In genomic region chr6:160986831-160987230, GRCh38 we compare ENCODE assay signal across 16 cellular contexts. TPM values are rescaled to one million over a fixed set of nuclear protein-coding genes. Genes with fewer than 3 reads are reported as not detected.
DNase-seq lines count a peak whose midpoint lies in the region; TF ChIP-seq lines count a peak whose summit lies in the region.
"Had no signal": no experiment of that assay in that cellular context is flagged by ENCODE, and none has a peak within 500 bp of the region (broad histone marks: within the 10 kb centered on the region; RNA-seq: fewer than 3 reads in every experiment).

No MANE protein-coding gene starts in this region.

- TF ChIP-seq CTCF in esophagus muscularis mucosa (IDR thresholded peaks at IDR 0.05): no peak
- TF ChIP-seq CTCF in tibial nerve (IDR thresholded peaks at IDR 0.05): no peak

- TF ChIP-seq POLR2A in esophagus muscularis mucosa (IDR thresholded peaks at IDR 0.05; ENCODE audit: low read depth) (no peak), tibial nerve (IDR thresholded peaks at IDR 0.05) (no peak)

- H3K4me1 ChIP-seq in esophagus muscularis mucosa (peaks cover 0 to 6% (median 2%) of the 10 kb centered on the region in 4 donors), tibial nerve (peaks cover 0 to 5% (median 0%) of the 10 kb centered on the region in 4 donors)

- POLR2A ChIA-PET in HEK293T (lab: Yijun Ruan, JAX): no interaction called here

- H3K4me3 ChIP-seq in esophagus muscularis mucosa: no peak overlapping the region
- no peak overlapping the region for H3K4me3 ChIP-seq in tibial nerve
- H3K4me3 ChIP-seq: PC-9 had no signal

- WGBS in esophagus muscularis mucosa: 78% methylated on average over 3 of the region's 3 CpGs
- WGBS in tibial nerve, 2 donors: 79 to 83% methylated on average over 3 of the region's 3 CpGs

- TF ChIP-seq EP300 in esophagus muscularis mucosa (IDR thresholded peaks at IDR 0.05) (no peak), tibial nerve (IDR thresholded peaks at IDR 0.05) (no peak)

- DNase-seq in CD1c-positive myeloid dendritic cell (ENCODE audit: extremely low spot score): peak; percentile 92
- peak; percentile 15 to 19 for DNase-seq in Kasumi-1 (lab: John Stamatoyannopoulos, UW)
- peak; percentile 34 for DNase-seq in SIG-M5 (lab: John Stamatoyannopoulos, UW)
- peak; percentile 42 for DNase-seq in esophagus muscularis mucosa (ENCODE audit: extremely low spot score)
- no peak for DNase-seq in HEK293T (ENCODE audit: extremely low spot score)
- DNase-seq in tibial nerve (ENCODE audit: low spot score in 2 of 2): no peak
- no peak for DNase-seq in NAMALWA (ENCODE audit: low spot score)
- DNase-seq: COR-L47, EL, H7, IMR-90, NCI-H1092, NCI-H345, NCI-H526 treated with DMSO at 0.1 percent for 48 hours, PC-9, T-helper 1 cell had no signal

- H3K27me3 ChIP-seq in esophagus muscularis mucosa (peaks cover 0 to 6% (median 0%) of the 10 kb centered on the region in 4 donors), tibial nerve (no peaks in the 10 kb centered on the region)

- H3K36me3 ChIP-seq in esophagus muscularis mucosa: no peaks in the 10 kb centered on the region
- H3K36me3 ChIP-seq in tibial nerve: no peaks in the 10 kb centered on the region

- CTCF ChIA-PET in HEK293T (lab: Yijun Ruan, JAX): no interaction called here

- H3K9me3 ChIP-seq in esophagus muscularis mucosa: no peaks in the 10 kb centered on the region
- peaks cover 0 to 4% (median 0%) of the 10 kb centered on the region in 4 donors for H3K9me3 ChIP-seq in tibial nerve

- H3K27ac ChIP-seq in esophagus muscularis mucosa (replicated peaks in 1 of 4): no peak overlapping the region
- no peak overlapping the region for H3K27ac ChIP-seq in tibial nerve
- H3K27ac ChIP-seq: PC-9 had no signal

- intact Hi-C loops in esophagus muscularis mucosa (cut with DNase I): no loop called here

TF ChIP-seq in HEK293T, 16 proteins besides CTCF, POLR2A, EP300 and RAD21:
- TF ChIP-seq LEF1 (IDR thresholded peaks at IDR 0.05; ENCODE audit: borderline replicate concordance) (no peak), ELF4 (IDR thresholded peaks at IDR 0.05) (no peak), FOXA1 (IDR thresholded peaks at IDR 0.05) (no peak), SUZ12 (IDR thresholded peaks at IDR 0.05) (no peak), FOXK2 (IDR thresholded peaks at IDR 0.05) (no peak), ARNT (IDR thresholded peaks at IDR 0.05) (no peak), FOXM1 (IDR thresholded peaks at IDR 0.05; ENCODE audit: borderline replicate concordance) (no peak)
- TF ChIP-seq, protein P1, sequence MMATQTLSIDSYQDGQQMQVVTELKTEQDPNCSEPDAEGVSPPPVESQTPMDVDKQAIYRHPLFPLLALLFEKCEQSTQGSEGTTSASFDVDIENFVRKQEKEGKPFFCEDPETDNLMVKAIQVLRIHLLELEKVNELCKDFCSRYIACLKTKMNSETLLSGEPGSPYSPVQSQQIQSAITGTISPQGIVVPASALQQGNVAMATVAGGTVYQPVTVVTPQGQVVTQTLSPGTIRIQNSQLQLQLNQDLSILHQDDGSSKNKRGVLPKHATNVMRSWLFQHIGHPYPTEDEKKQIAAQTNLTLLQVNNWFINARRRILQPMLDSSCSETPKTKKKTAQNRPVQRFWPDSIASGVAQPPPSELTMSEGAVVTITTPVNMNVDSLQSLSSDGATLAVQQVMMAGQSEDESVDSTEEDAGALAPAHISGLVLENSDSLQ (IDR thresholded peaks at IDR 0.05): no peak
TF ChIP-seq in HEK293T: peak in this region for 0.

RNA-seq across cellular contexts. Expression of gene MAP3K4, which starts 4.7 kb away (rescaled TPM):
- 10 to 100 TPM; 17.9 to 22.8 (median 21.5) TPM for total RNA-seq in esophagus muscularis mucosa
- 10 to 100 TPM; 42.9 to 63.0 (median 56.0) TPM for total RNA-seq in tibial nerve

Comparison
In these comparisons a context has a peak if more than half of its experiments do, and no peak if none do; other contexts are left out.
1. DNase-seq: peak in CD1c-positive myeloid dendritic cell (single experiment), Kasumi-1 (2 of 2), SIG-M5 (single experiment) and esophagus muscularis mucosa (single experiment); none in HEK293T (single experiment), tibial nerve (0 of 2) and NAMALWA (single experiment).